2 cellular contexts compared by ENCODE assay signal in the genomic region with DNA sequence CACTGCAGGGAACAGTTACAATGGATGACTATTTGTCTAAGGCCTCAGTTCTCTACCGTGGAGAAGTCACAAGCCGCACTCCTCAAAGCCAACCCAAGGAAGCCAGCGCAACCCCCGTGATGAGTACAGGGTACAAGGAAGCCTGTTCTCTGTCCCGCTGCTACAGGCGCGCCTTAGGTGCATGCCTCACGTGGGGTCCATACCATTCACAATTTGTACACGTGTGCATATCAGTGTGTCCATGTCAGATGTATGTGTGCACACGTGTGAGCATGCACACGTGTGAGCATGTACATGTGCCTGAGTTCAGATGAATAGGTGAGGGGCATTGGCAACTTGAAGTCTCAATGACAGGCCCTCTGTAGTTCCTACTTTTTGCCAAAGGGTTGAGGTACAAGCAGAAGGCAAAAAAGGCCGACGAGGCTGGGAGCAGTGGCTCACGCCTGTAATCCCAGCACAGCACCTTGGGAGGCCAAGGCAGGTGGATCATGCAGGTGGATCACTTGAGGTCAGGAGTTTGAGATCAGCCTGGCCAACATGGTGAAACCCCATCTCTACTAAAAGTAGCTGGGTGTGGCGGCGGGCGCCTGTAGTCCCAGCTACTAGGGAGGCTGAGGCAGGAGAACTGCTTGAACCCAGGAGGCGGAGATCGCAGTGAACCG.
TF ChIP-seq lines count a peak whose summit lies in the region.

No MANE protein-coding gene starts in this region.

TF ChIP-seq in HepG2, 621 proteins besides CTCF, POLR2A, EP300 and RAD21:
- TF ChIP-seq, protein P1, sequence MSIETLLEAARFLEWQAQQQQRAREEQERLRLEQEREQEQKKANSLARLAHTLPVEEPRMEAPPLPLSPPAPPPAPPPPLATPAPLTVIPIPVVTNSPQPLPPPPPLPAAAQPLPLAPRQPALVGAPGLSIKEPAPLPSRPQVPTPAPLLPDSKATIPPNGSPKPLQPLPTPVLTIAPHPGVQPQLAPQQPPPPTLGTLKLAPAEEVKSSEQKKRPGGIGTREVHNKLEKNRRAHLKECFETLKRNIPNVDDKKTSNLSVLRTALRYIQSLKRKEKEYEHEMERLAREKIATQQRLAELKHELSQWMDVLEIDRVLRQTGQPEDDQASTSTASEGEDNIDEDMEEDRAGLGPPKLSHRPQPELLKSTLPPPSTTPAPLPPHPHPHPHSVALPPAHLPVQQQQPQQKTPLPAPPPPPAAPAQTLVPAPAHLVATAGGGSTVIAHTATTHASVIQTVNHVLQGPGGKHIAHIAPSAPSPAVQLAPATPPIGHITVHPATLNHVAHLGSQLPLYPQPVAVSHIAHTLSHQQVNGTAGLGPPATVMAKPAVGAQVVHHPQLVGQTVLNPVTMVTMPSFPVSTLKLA (IDR thresholded peaks at IDR 0.05): peak; percentile 97
- TF ChIP-seq, protein P2, sequence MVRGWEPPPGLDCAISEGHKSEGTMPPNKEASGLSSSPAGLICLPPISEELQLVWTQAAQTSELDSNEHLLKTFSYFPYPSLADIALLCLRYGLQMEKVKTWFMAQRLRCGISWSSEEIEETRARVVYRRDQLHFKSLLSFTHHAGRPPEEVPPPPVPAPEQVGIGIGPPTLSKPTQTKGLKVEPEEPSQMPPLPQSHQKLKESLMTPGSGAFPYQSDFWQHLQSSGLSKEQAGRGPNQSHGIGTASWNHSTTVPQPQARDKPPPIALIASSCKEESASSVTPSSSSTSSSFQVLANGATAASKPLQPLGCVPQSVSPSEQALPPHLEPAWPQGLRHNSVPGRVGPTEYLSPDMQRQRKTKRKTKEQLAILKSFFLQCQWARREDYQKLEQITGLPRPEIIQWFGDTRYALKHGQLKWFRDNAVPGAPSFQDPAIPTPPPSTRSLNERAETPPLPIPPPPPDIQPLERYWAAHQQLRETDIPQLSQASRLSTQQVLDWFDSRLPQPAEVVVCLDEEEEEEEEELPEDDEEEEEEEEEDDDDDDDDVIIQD (CRISPR knock-in tag; IDR thresholded peaks at IDR 0.05; ENCODE audit: low read depth): no peak

TF ChIP-seq in endothelial cell of umbilical vein, 7 proteins besides CTCF, POLR2A, EP300 and RAD21 (continued from another document):
- TF ChIP-seq, protein P3, sequence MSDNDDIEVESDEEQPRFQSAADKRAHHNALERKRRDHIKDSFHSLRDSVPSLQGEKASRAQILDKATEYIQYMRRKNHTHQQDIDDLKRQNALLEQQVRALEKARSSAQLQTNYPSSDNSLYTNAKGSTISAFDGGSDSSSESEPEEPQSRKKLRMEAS (IDR thresholded peaks at IDR 0.05; ENCODE audit: insufficient read depth, insufficient read length): no peak
- no peak for TF ChIP-seq FOS (IDR thresholded peaks at IDR 0.05; ENCODE audit: borderline replicate concordance, insufficient read depth, low read length)
